8 cellular contexts compared by ENCODE assay signal in the genomic region with DNA sequence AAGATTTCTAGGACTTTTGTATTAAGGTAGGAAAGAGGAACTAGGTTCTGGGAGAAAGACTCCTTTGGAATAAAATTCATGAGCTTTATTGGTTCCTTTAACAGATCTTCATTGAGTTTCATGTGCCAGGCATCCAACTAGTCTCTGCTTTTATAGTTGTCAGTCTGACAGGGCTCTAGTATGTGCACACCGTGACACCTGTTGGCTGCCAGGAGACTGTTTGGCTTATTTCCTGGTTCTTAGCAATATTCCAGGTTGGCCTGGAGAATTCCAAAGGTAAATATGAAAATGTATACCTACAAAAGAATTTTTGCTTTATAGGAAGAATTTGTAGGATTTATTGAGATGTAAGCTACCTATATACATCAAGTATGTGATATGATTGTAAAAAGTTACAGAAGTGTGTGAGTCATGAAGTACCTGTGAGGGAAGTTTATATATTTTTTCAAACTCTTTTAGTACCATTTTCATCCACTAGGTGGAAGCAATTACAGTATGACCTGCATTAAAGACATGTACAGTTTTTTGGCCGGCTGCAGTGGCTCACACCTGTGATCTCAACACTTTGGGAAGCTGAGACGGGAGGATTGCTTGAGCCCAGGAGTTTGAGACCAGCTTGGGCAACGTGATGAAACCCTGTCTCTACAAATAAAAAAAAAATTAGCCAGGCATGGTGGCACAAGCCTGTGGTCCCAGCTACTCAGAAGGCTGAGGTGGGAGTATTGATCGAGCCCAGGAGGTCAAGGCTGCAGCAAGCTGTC. TPM values are rescaled to one million over a fixed set of nuclear protein-coding genes. Genes with fewer than 3 reads are reported as not detected.
DNase-seq lines count a peak whose midpoint lies in the region; ATAC-seq, FAIRE-seq and TF ChIP-seq lines count a peak whose summit lies in the region.

No MANE protein-coding gene starts in this region.

- TF ChIP-seq RAD21 in H1 (IDR thresholded peaks at IDR 0.05 in 1 of 2, conservative IDR thresholded peaks at IDR 0.05 in 1 of 2; ENCODE audit: low read depth in 2 of 2, low read length in 2 of 2), result peak; percentile 61

- no peak overlapping the region for H4K5ac ChIP-seq in H1 (ENCODE audit: insufficient read length, low read depth, low read length)

- DNase-seq in AML-193 (lab: John Stamatoyannopoulos, UW) (peak; percentile 25 to 59), NCI-H1048 (lab: John Stamatoyannopoulos, UW) (peak; percentile 52), SK-N-DZ (ENCODE audit: low spot score) (peak; percentile 50), H1 (ENCODE audit: low read depth in 1 of 2, low spot score in 2 of 2) (no peak), mucosa of descending colon (peak in 2 of 3 donors; percentile 32 to 37)

- H3K23ac ChIP-seq in H1 (ENCODE audit: insufficient read length), result no peak overlapping the region

- no peaks in the 10 kb centered on the region for H3K79me2 ChIP-seq in H1 (ENCODE audit: control insufficient read depth in 1 of 2, insufficient read depth in 2 of 2, low read length in 2 of 2)

- H2BK120ac ChIP-seq in H1 (replicated peaks; ENCODE audit: low read depth, low read length), result no peak overlapping the region

- no peaks in the 10 kb centered on the region for H3K9me3 ChIP-seq in H1 (ENCODE audit: insufficient read depth in 2 of 2, low read depth in 1 of 2, low read length in 1 of 2)
- H3K9me3 ChIP-seq in mucosa of descending colon, result no peaks in the 10 kb centered on the region

- FAIRE-seq in H1 (lab: Jason Lieb, UNC), result no peak

- H3K18ac ChIP-seq in H1 (ENCODE audit: extremely low read depth, low read length), result no peak overlapping the region

- POLR2A ChIA-PET in H1 (lab: Charles Lee; ENCODE audit: partially characterized antibody), result interaction anchor here (0.8 to 2.4 kb wide), 3 partner anchors 54 to 188 kb away, joined by 3 to 7 read pairs (median 3); no protein-coding TSS in a partner anchor

- H3K36me3 ChIP-seq in H1 (ENCODE audit: control insufficient read depth in 2 of 4, insufficient read depth in 4 of 4, low read length in 3 of 4) (peaks cover 4 to 23% (median 17%) of the 10 kb centered on the region in 4 experiments; a peak in 7 of 8 replicates), mucosa of descending colon (ENCODE audit: low read depth) (no peaks in the 10 kb centered on the region)

- no peaks in the 10 kb centered on the region for H3K27me3 ChIP-seq in H1 (replicated peaks in 1 of 4; ENCODE audit: control insufficient read depth in 3 of 4, extremely low read depth in 1 of 4, insufficient read depth in 3 of 4, low read length in 3 of 4)

- TF ChIP-seq CTCF in H1 (IDR thresholded peaks at IDR 0.05; ENCODE audit: control extremely low read depth in 1 of 3, insufficient read depth in 1 of 3, low read depth in 1 of 3, low read length in 3 of 3), result peak in 2 of 3 experiments; percentile 52 to 53; a peak in 2 of 4 replicates
- TF ChIP-seq CTCF in mucosa of descending colon (IDR thresholded peaks at IDR 0.05), result no peak

- H3K9ac ChIP-seq in H1 (replicated peaks in 1 of 4; ENCODE audit: extremely low read depth in 1 of 4, low read depth in 3 of 4, low read length in 3 of 4), result no peak overlapping the region

- WGBS in H1 (ENCODE audit: extremely low coverage in 1 of 2, insufficient coverage in 1 of 2, insufficient read length in 1 of 2, insufficient replicate concordance in 2 of 2, low coverage in 1 of 2, low lambda C conversion rate in 2 of 2, missing lambda C conversion rate in 1 of 2), 2 experiments, result 69% methylated on average over 5 of the region's 5 CpGs; no CpG with 5 or more reads in 1 of the 2 experiments

- no peaks in the 10 kb centered on the region for H3K79me1 ChIP-seq in H1 (ENCODE audit: low read depth, low read length)

- peak; percentile 84 for ATAC-seq in GM18502 (IDR thresholded peaks at IDR 0.05; ENCODE audit: poor library complexity, unreplicated experiment)
- peak; percentile 64 for ATAC-seq in HG02763 (IDR thresholded peaks at IDR 0.05; ENCODE audit: unreplicated experiment)
- ATAC-seq in mucosa of descending colon, result peak; percentile 94
- no peak for ATAC-seq in HG03135 (IDR thresholded peaks at IDR 0.05; ENCODE audit: unreplicated experiment)

- no peaks in the 10 kb centered on the region for H3K23me2 ChIP-seq in H1 (ENCODE audit: low read depth, low read length)

- no peak overlapping the region for H2AK5ac ChIP-seq in H1 (ENCODE audit: low read depth, low read length)

- no peak overlapping the region for H2AFZ ChIP-seq in H1 (ENCODE audit: low read length)

- no peak overlapping the region for H2BK5ac ChIP-seq in H1 (ENCODE audit: low read depth, low read length)

- H3K4ac ChIP-seq in H1 (replicated peaks; ENCODE audit: insufficient read length, low read depth, low read length), result no peak overlapping the region

- H2BK20ac ChIP-seq in H1 (ENCODE audit: low read length), result no peak overlapping the region

- CTCF ChIA-PET in H1 (lab: Charles Lee; ENCODE audit: partially characterized antibody), result interaction anchor here (0.6 to 5.6 kb wide), 52 partner anchors 8 to 1678 kb away, joined by 3 to 60 read pairs (median 4); a partner anchor contains a TSS

- no peaks in the 10 kb centered on the region for H4K20me1 ChIP-seq in H1 (replicated peaks in 1 of 2; ENCODE audit: control insufficient read depth in 1 of 2, insufficient read depth in 2 of 2, low read length in 2 of 2)

- TF ChIP-seq EP300 in H1 (IDR thresholded peaks at IDR 0.05; ENCODE audit: borderline replicate concordance in 1 of 2, low read depth in 2 of 2, low read length in 2 of 2), result no peak

- H3K14ac ChIP-seq in H1 (ENCODE audit: insufficient read length), result no peak overlapping the region

- H3K4me1 ChIP-seq in H1 (replicated peaks in 1 of 4; ENCODE audit: control insufficient read depth in 3 of 4, insufficient read depth in 4 of 4, low read length in 3 of 4) (0 out of 7 replicates have a peak, but pooled peaks cover 0 to 2% (median 0%) of the 10 kb centered on the region in 4 experiments), mucosa of descending colon (ENCODE audit: low read depth) (no peaks in the 10 kb centered on the region)

- no peak overlapping the region for H2BK15ac ChIP-seq in H1 (ENCODE audit: low read length)

- H3K27ac ChIP-seq in H1 (ENCODE audit: low read depth, low read length), result no peak overlapping the region

- intact Hi-C loops in mucosa of descending colon (cut with DNase I, micrococcal nuclease), result loop anchor here (2.0 to 10.0 kb wide), 2 partner anchors 235 kb away; no protein-coding TSS in a partner anchor

- H4K8ac ChIP-seq in H1 (ENCODE audit: extremely low read depth, insufficient read depth, low read length), result no peak overlapping the region

- no peak overlapping the region for H3K4me2 ChIP-seq in H1 (ENCODE audit: insufficient read depth in 1 of 2, low read depth in 2 of 2, low read length in 2 of 2)

- H3K56ac ChIP-seq in H1 (replicated peaks; ENCODE audit: insufficient read length, low read depth, low read length), result no peak overlapping the region

- TF ChIP-seq POLR2A in H1 (IDR thresholded peaks at IDR 0.05; ENCODE audit: control extremely low read depth in 1 of 2, low read depth in 2 of 2, low read length in 2 of 2), result no peak

- no peak overlapping the region for H2BK12ac ChIP-seq in H1 (ENCODE audit: low read depth, low read length)

- H3K4me3 ChIP-seq in H1 (ENCODE audit: extremely low read depth in 1 of 4, insufficient read depth in 2 of 4, low read depth in 3 of 4, low read length in 4 of 4), result no peak overlapping the region
- no peak overlapping the region for H3K4me3 ChIP-seq in mucosa of descending colon

- no peak overlapping the region for H4K91ac ChIP-seq in H1 (replicated peaks; ENCODE audit: insufficient read length, low read length)

TF ChIP-seq in H1, 55 proteins besides CTCF, POLR2A, EP300 and RAD21 (continues in another document):
- TF ChIP-seq, protein P1, sequence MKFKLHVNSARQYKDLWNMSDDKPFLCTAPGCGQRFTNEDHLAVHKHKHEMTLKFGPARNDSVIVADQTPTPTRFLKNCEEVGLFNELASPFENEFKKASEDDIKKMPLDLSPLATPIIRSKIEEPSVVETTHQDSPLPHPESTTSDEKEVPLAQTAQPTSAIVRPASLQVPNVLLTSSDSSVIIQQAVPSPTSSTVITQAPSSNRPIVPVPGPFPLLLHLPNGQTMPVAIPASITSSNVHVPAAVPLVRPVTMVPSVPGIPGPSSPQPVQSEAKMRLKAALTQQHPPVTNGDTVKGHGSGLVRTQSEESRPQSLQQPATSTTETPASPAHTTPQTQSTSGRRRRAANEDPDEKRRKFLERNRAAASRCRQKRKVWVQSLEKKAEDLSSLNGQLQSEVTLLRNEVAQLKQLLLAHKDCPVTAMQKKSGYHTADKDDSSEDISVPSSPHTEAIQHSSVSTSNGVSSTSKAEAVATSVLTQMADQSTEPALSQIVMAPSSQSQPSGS (IDR thresholded peaks at IDR 0.05; ENCODE audit: low read length), result no peak
- TF ChIP-seq TAF7 (optimal IDR thresholded peaks at IDR 0.05; ENCODE audit: borderline replicate concordance, low read depth, low read length) (no peak), SP4 (IDR thresholded peaks at IDR 0.05; ENCODE audit: low read length) (no peak)

RNA-seq across cellular contexts. Expression of a gene that starts 35.2 kb away (rescaled TPM):
- polyA plus RNA-seq in SK-N-DZ (2014; cell fraction: cytosol; rRNA removed), result 22.0 and 26.1 TPM in 2 replicates
- polyA plus RNA-seq in SK-N-DZ (2014; cell fraction: nucleus; rRNA removed), result 31.4 and 35.5 TPM in 2 replicates
- total RNA-seq in H1 (2021; fragmentation: NEBNext Ultra II Directional; extraction: Animal tissue kit (Norgen Biotek cat#: 25700)), result 26.7 and 32.3 TPM in 2 replicates
- polyA plus RNA-seq in H1 (2011; rRNA removed), result 9.2 and 11.8 TPM in 2 replicates
- polyA plus RNA-seq in H1 (2011; cell fraction: cytosol; rRNA removed), result 14.2 TPM
- polyA plus RNA-seq in H1 (2011; cell fraction: nucleus; rRNA removed), result 5.7 TPM
- 19.9 to 27.6 TPM (median 21.4 TPM) in 4 replicates for polyA plus RNA-seq in H1 (2012, experiment 1 of 2)
- 7.8 TPM for polyA plus RNA-seq in H1 (2012, experiment 2 of 2)
- 16.5 TPM for polyA plus RNA-seq in H1 (2013, experiment 1 of 2)
- 18.5 TPM for polyA plus RNA-seq in H1 (2013, experiment 2 of 2)
- 8.8 and 10.9 TPM in 2 replicates for polyA minus RNA-seq in H1 (2011; rRNA and poly(A)+ RNA removed)
- 13.8 TPM for polyA minus RNA-seq in H1 (2011; cell fraction: cytosol; rRNA and poly(A)+ RNA removed)
- polyA minus RNA-seq in H1 (2011; cell fraction: nucleus; rRNA and poly(A)+ RNA removed), result 23.2 TPM
- 10 to 100 TPM; 27.4 to 41.5 (median 40.6) TPM for total RNA-seq in mucosa of descending colon

RNA-seq across cellular contexts. Expression of a gene that starts 35.3 kb away (rescaled TPM):
- 13.6 and 18.4 TPM in 2 replicates for polyA plus RNA-seq in SK-N-DZ (2014; cell fraction: cytosol; rRNA removed)
- 15.4 and 16.8 TPM in 2 replicates for polyA plus RNA-seq in SK-N-DZ (2014; cell fraction: nucleus; rRNA removed)
- 31.1 and 32.9 TPM in 2 replicates for total RNA-seq in H1 (2021; fragmentation: NEBNext Ultra II Directional; extraction: Animal tissue kit (Norgen Biotek cat#: 25700))
- 0.78 and 1.1 TPM in 2 replicates for polyA plus RNA-seq in H1 (2011; rRNA removed)
- 7.6 TPM for polyA plus RNA-seq in H1 (2011; cell fraction: cytosol; rRNA removed)
- 1.7 TPM for polyA plus RNA-seq in H1 (2011; cell fraction: nucleus; rRNA removed)
- polyA plus RNA-seq in H1 (2012, experiment 1 of 2), result 24.4 to 52.6 TPM (median 24.9 TPM) in 4 replicates
- 2.5 TPM for polyA plus RNA-seq in H1 (2012, experiment 2 of 2)
- polyA plus RNA-seq in H1 (2013, experiment 1 of 2), result 66.8 TPM
- polyA plus RNA-seq in H1 (2013, experiment 2 of 2), result 62.3 TPM
- polyA minus RNA-seq in H1 (2011; rRNA and poly(A)+ RNA removed), result 1.0 and 1.6 TPM in 2 replicates
- 6.8 TPM for polyA minus RNA-seq in H1 (2011; cell fraction: cytosol; rRNA and poly(A)+ RNA removed)
- 8.6 TPM for polyA minus RNA-seq in H1 (2011; cell fraction: nucleus; rRNA and poly(A)+ RNA removed)
- total RNA-seq in mucosa of descending colon, result 10 to 100 TPM; 10.0 to 16.2 (median 10.9) TPM

Comparison
In these comparisons a context has a peak if more than half of its experiments do, and no peak if none do; other contexts are left out.
1. DNase-seq: peak in AML-193 (2 of 2), NCI-H1048 (single experiment), SK-N-DZ (single experiment) and mucosa of descending colon (2 of 3); none in H1 (0 of 2).